In genomic region chr21:42878993-42879787, GRCh38 we compare ENCODE assay signal across 8 cellular contexts. TPM values are rescaled to one million over a fixed set of nuclear protein-coding genes. Genes with fewer than 3 reads are reported as not detected.
DNase-seq lines count a peak whose midpoint lies in the region; ATAC-seq and TF ChIP-seq lines count a peak whose summit lies in the region.

Gene WDR4, minus strand, starts transcription at chr21:42879539. Its CDS starts 44 bp downstream, at chr21:42879495.

- peak within 1 kb of the TSS; percentile 16 for H2BK5ac ChIP-seq in trophoblast cell (ENCODE audit: low read depth, low read length, poor library complexity)

- no peaks in the 10 kb centered on the region for H3K27me3 Mint-ChIP-seq in T-cell

- peak within 1 kb of the TSS; percentile 74 for H2AK5ac ChIP-seq in trophoblast cell (ENCODE audit: low read length)

- H2BK120ac ChIP-seq in trophoblast cell (ENCODE audit: insufficient read depth, low read length, poor library complexity) = peak within 1 kb of the TSS; percentile 72

- peak; percentile 88 for TF ChIP-seq POLR2A in transverse colon (IDR thresholded peaks at IDR 0.05)

- no peak within 1 kb of the TSS for H2BK12ac ChIP-seq in trophoblast cell (ENCODE audit: low read length)

- ATAC-seq in HG02870 (IDR thresholded peaks at IDR 0.05; ENCODE audit: unreplicated experiment) (peak; percentile 83), T-cell (replicated peaks in 1 of 4) (peak; percentile 94 to 95 (median 95))

- H4K91ac ChIP-seq in trophoblast cell (ENCODE audit: low read depth, low read length) = peak within 1 kb of the TSS; percentile 70

- peak within 1 kb of the TSS; percentile 92 to 95 for H3K27ac Mint-ChIP-seq in T-cell

- in situ Hi-C loops in GM13977 (cut with MboI; ENCODE audit: low pct_unique_long_range_greater_than_20kb, low sequenced_read_pairs, unreplicated experiment) (no loop called here), transverse colon (cut with MboI; ENCODE audit: low pct_ligation_motif_present in 1 of 4, low pct_unique_long_range_greater_than_20kb in 1 of 4, low sequenced_read_pairs in 3 of 4) (no loop called here)

- H3K9me3 ChIP-seq in trophoblast cell (ENCODE audit: insufficient read depth, low read depth, low read length) (no peaks in the 10 kb centered on the region), transverse colon (no peaks in the 10 kb centered on the region)

- intact Hi-C loops in cardiac septum (cut with DNase I) = loop anchor here (2.0 kb wide), 1 partner anchor 14 kb away; the partner anchor contains the start of gene NDUFV3
- intact Hi-C loops in transverse colon (cut with DNase I; ENCODE audit: low total_unique reads) = no loop called here

- peak within 1 kb of the TSS; percentile 88 for H4K8ac ChIP-seq in trophoblast cell (ENCODE audit: low read depth, low read length)

- DNase-seq in GM13977 (ENCODE audit: low spot score) (peak; percentile 99), NCI-H146 (lab: John Stamatoyannopoulos, UW) (peak; percentile 95), T-cell (peak; percentile 95 to 100 (median 98)), cardiac septum (ENCODE audit: low spot score) (peak; percentile 98), trophoblast cell (peak; percentile 98 to 100), transverse colon (peak; percentile 99)

- peak within 1 kb of the TSS; percentile 82 for H3K18ac ChIP-seq in trophoblast cell (ENCODE audit: low read length)

- H3K4me1 ChIP-seq in trophoblast cell (ENCODE audit: control insufficient read depth in 1 of 2, insufficient read depth in 2 of 2, low read length in 2 of 2) (peaks cover 4 to 5% of the 10 kb centered on the region in 2 experiments), transverse colon (peaks cover 6 to 19% (median 12%) of the 10 kb centered on the region in 4 donors)

- peak within 1 kb of the TSS; percentile 83 for H4K12ac ChIP-seq in trophoblast cell (ENCODE audit: low read depth, low read length)

- H3K27ac ChIP-seq in adipose tissue (ENCODE audit: low read depth, low read length) (peak within 1 kb of the TSS; percentile 23), trophoblast cell (ENCODE audit: low read depth, low read length) (peak within 1 kb of the TSS; percentile 83), transverse colon (peak within 1 kb of the TSS; percentile 83 to 99 (median 91))

- H3K4me3 ChIP-seq in trophoblast cell (ENCODE audit: low read depth, low read length) (peak within 1 kb of the TSS; percentile 96), transverse colon (peak within 1 kb of the TSS; percentile 64 to 99 (median 96))

- H2AFZ ChIP-seq in trophoblast cell (ENCODE audit: insufficient read depth, low read length, poor library complexity) = peak within 1 kb of the TSS; percentile 98

- no peaks in the 10 kb centered on the region for H3K27me3 ChIP-seq in trophoblast cell (ENCODE audit: insufficient read depth, low read length)
- no peaks in the 10 kb centered on the region for H3K27me3 ChIP-seq in transverse colon

- H3K4me3 Mint-ChIP-seq in T-cell = peak within 1 kb of the TSS; percentile 88 to 96 (median 91)

- no peak for TF ChIP-seq CTCF in GM13977 (IDR thresholded peaks at IDR 0.05; ENCODE audit: extremely low read depth, insufficient read depth, missing control alignments)
- TF ChIP-seq CTCF in transverse colon (IDR thresholded peaks at IDR 0.05) = no peak

- peaks cover 11 to 12% of the 10 kb centered on the region in 2 experiments for H3K36me3 ChIP-seq in trophoblast cell (ENCODE audit: control insufficient read depth in 1 of 2, insufficient read depth in 2 of 2, low read length in 2 of 2)
- H3K36me3 ChIP-seq in transverse colon = peaks cover 0 to 9% (median 0%) of the 10 kb centered on the region in 4 donors

- 0% methylated on average over 75 to 80 of the region's 80 CpGs for WGBS in adipose tissue, 3 donors
- WGBS in trophoblast cell (ENCODE audit: extremely low coverage, insufficient coverage, insufficient read length) = no CpG with 5 or more reads among the region's 80 CpGs
- 0% methylated on average over 63 of the region's 80 CpGs; no CpG with 5 or more reads in 1 of the 2 donors for WGBS in transverse colon (ENCODE audit: low coverage in 1 of 2), 2 donors

- H3K23ac ChIP-seq in trophoblast cell (ENCODE audit: low read length) = no peak within 1 kb of the TSS

- H3K14ac ChIP-seq in trophoblast cell (ENCODE audit: low read length) = peak within 1 kb of the TSS; percentile 73

- peaks cover 23 to 32% (median 32%) of the 10 kb centered on the region in 3 donors for H3K4me1 Mint-ChIP-seq in T-cell

- H3K79me1 ChIP-seq in trophoblast cell (ENCODE audit: low read length) = peaks cover 8% of the 10 kb centered on the region

- CTCF ChIA-PET in T-cell (lab: Charles Lee) = no interaction called here

- POLR2A ChIA-PET in T-cell (lab: Charles Lee) = interaction anchor here in 1 of 2 donors (0.8 to 1.6 kb wide), 2 partner anchors 13 to 14 kb away, joined by 4 to 7 read pairs; partner anchors contain the start of gene NDUFV3

- no peaks in the 10 kb centered on the region for H3K9me3 Mint-ChIP-seq in T-cell

- H3K9ac ChIP-seq in trophoblast cell (ENCODE audit: low read length) = peak within 1 kb of the TSS; percentile 96

- H3K4me2 ChIP-seq in trophoblast cell (ENCODE audit: low read length) = peak within 1 kb of the TSS; percentile 98

- TF ChIP-seq EP300 in transverse colon (IDR thresholded peaks at IDR 0.05; ENCODE audit: low read depth) = no peak

- H3K36me3 Mint-ChIP-seq in T-cell = peaks cover 13% of the 10 kb centered on the region

- H3K4ac ChIP-seq in trophoblast cell (ENCODE audit: low read depth, low read length) = peak within 1 kb of the TSS; percentile 85

- H3K79me2 ChIP-seq in trophoblast cell (ENCODE audit: control insufficient read depth, insufficient read depth, low read length, poor library complexity) = peaks cover 4% of the 10 kb centered on the region

RNA-seq across cellular contexts. Expression of gene WDR4, which starts in this region (rescaled TPM):
- total RNA-seq in T-cell = 10 to 100 TPM; 17.0 to 40.9 (median 37.6) TPM
- 10 to 100 TPM in 1 of 3 donors, 1 to 10 TPM in 2; 7.9 to 15.7 (median 9.1) TPM for polyA plus RNA-seq in adipose tissue
- 8.6 TPM for total RNA-seq in cardiac septum
- polyA plus RNA-seq in trophoblast cell (2013) = 9.7 and 10.0 TPM in 2 replicates
- 10 to 100 TPM in 2 of 4 donors, 1 to 10 TPM in 2; 6.6 to 22.7 (median 10.3) TPM for total RNA-seq in transverse colon

Comparison
In these comparisons a context has a peak if more than half of its experiments do, and no peak if none do; other contexts are left out.
1. Peak in every context shown above with its lines: DNase-seq, ATAC-seq, H3K4me3 ChIP-seq and H3K27ac ChIP-seq.
2. H3K27ac ChIP-seq: peak in every context shown above with its lines; median percentile 91 in transverse colon; 83 in trophoblast cell; 23 in adipose tissue.